ENCODE assay signal across 1 cellular context in genomic region chr1:154884868-154885706, GRCh38.
TF ChIP-seq lines count a peak whose summit lies in the region.

No MANE protein-coding gene starts in this region.

TF ChIP-seq in K562, 482 proteins besides CTCF, POLR2A, EP300 and RAD21 (continues in another document):
- TF ChIP-seq SRSF1 (IDR thresholded peaks at IDR 0.05; ENCODE audit: low read depth, low read length) (no peak), DEAF1 (CRISPR knock-in tag; IDR thresholded peaks at IDR 0.05) (no peak), IFI16 (CRISPR knock-in tag; IDR thresholded peaks at IDR 0.05) (no peak), HNRNPUL1 (IDR thresholded peaks at IDR 0.05; ENCODE audit: low read length) (no peak), TAL1 (IDR thresholded peaks at IDR 0.05) (0 out of 2 replicates have a peak, but pooled peaks have one; percentile 14), RCOR1 (IDR thresholded peaks at IDR 0.05; ENCODE audit: borderline replicate concordance in 1 of 2, low read depth in 2 of 2, low read length in 2 of 2) (no peak), NR2C2 (CRISPR knock-in tag; IDR thresholded peaks at IDR 0.05) (no peak), NR2C2 (tag; IDR thresholded peaks at IDR 0.05) (peak; percentile 44; the same call in 1 of the 2 replicates), PHTF2 (CRISPR knock-in tag; IDR thresholded peaks at IDR 0.05) (no peak), STAT6 (CRISPR knock-in tag; IDR thresholded peaks at IDR 0.05) (no peak), HMG20A (CRISPR knock-in tag; conservative IDR thresholded peaks at IDR 0.05) (no peak), CHD4 (IDR thresholded peaks at IDR 0.05; ENCODE audit: insufficient read depth, insufficient replicate concordance, low read depth, low read length, poor library complexity, severe bottlenecking) (no peak), EP400 (IDR thresholded peaks at IDR 0.05) (no peak), BRD4 (IDR thresholded peaks at IDR 0.05) (no peak)
- TF ChIP-seq, protein P1, sequence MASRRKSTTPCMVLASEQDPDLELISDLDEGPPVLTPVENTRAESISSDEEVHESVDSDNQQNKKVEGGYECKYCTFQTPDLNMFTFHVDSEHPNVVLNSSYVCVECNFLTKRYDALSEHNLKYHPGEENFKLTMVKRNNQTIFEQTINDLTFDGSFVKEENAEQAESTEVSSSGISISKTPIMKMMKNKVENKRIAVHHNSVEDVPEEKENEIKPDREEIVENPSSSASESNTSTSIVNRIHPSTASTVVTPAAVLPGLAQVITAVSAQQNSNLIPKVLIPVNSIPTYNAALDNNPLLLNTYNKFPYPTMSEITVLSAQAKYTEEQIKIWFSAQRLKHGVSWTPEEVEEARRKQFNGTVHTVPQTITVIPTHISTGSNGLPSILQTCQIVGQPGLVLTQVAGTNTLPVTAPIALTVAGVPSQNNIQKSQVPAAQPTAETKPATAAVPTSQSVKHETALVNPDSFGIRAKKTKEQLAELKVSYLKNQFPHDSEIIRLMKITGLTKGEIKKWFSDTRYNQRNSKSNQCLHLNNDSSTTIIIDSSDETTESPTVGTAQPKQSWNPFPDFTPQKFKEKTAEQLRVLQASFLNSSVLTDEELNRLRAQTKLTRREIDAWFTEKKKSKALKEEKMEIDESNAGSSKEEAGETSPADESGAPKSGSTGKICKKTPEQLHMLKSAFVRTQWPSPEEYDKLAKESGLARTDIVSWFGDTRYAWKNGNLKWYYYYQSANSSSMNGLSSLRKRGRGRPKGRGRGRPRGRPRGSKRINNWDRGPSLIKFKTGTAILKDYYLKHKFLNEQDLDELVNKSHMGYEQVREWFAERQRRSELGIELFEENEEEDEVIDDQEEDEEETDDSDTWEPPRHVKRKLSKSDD (conservative IDR thresholded peaks at IDR 0.05; ENCODE audit: low read length) = no peak
- TF ChIP-seq, protein P2, sequence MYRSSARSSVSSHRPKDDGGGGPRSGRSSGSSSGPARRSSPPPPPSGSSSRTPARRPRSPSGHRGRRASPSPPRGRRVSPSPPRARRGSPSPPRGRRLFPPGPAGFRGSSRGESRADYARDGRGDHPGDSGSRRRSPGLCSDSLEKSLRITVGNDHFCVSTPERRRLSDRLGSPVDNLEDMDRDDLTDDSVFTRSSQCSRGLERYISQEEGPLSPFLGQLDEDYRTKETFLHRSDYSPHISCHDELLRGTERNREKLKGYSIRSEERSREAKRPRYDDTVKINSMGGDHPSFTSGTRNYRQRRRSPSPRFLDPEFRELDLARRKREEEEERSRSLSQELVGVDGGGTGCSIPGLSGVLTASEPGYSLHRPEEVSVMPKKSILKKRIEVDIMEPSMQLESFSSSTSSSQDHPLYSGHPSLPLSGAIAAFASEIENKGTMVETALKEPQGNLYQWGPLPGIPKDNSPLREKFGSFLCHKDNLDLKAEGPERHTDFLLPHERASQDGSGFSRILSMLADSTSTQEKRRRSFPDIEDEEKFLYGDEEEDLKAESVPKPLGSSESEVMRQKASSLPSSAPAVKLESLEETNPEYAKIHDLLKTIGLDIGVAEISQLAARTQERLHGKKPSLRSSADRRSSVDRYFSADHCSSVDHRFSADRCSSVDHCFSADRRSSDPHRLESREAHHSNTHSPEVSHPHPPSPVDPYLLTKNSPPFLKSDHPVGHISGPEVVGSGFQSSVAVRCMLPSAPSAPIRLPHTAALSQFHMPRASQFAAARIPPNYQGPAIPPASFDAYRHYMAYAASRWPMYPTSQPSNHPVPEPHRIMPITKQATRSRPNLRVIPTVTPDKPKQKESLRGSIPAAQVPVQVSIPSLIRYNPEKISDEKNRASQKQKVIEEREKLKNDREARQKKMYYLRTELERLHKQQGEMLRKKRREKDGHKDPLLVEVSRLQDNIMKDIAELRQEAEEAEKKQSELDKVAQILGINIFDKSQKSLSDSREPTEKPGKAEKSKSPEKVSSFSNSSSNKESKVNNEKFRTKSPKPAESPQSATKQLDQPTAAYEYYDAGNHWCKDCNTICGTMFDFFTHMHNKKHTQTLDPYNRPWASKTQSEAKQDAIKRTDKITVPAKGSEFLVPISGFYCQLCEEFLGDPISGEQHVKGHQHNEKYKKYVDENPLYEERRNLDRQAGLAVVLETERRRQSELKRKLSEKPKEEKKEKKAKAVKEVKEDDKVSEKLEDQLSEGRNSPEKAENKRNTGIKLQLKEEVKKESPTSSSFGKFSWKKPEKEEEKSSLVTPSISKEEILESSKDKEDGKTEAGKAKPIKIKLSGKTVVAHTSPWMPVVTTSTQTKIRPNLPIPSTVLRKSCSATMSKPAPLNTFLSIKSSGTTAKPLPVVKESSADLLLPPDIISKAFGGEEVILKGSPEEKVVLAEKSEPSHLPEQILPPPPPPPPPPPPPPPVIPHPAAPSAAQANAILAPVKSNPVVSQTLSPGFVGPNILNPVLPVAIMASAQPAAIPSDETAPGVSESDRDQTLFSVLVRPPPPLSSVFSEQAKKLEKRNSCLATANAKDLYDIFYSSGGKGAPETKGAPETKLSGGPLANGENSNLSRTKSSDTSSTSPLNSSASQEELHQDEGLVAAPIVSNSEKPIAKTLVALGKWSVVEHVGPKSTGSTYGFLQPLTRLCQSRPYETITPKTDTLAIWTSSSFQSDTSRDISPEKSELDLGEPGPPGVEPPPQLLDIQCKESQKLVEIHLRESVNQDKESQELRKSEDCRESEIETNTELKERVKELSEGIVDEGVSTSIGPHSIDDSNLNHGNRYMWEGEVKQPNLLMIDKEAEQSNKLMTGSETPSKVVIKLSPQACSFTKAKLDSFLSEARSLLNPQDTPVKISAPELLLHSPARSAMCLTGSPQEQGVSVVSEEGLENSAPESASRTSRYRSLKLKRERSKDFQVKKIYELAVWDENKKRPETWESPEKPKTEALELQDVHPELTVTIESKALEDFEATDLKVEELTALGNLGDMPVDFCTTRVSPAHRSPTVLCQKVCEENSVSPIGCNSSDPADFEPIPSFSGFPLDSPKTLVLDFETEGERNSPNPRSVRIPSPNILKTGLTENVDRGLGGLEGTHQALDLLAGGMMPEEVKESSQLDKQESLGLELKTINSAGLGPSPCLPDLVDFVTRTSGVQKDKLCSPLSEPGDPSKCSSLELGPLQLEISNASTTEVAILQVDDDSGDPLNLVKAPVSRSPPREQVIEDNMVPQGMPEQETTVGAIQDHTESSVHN (IDR thresholded peaks at IDR 0.05; ENCODE audit: borderline replicate concordance in 1 of 2, low read depth in 1 of 2) = no peak
- TF ChIP-seq, protein P3, sequence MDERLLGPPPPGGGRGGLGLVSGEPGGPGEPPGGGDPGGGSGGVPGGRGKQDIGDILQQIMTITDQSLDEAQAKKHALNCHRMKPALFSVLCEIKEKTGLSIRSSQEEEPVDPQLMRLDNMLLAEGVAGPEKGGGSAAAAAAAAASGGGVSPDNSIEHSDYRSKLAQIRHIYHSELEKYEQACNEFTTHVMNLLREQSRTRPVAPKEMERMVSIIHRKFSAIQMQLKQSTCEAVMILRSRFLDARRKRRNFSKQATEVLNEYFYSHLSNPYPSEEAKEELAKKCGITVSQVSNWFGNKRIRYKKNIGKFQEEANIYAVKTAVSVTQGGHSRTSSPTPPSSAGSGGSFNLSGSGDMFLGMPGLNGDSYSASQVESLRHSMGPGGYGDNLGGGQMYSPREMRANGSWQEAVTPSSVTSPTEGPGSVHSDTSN (CRISPR knock-in tag; IDR thresholded peaks at IDR 0.05; ENCODE audit: low read depth) = no peak
- TF ChIP-seq, protein P3 (tag; conservative IDR thresholded peaks at IDR 0.05; ENCODE audit: low read depth) = peak; percentile 35
- TF ChIP-seq, protein P4, sequence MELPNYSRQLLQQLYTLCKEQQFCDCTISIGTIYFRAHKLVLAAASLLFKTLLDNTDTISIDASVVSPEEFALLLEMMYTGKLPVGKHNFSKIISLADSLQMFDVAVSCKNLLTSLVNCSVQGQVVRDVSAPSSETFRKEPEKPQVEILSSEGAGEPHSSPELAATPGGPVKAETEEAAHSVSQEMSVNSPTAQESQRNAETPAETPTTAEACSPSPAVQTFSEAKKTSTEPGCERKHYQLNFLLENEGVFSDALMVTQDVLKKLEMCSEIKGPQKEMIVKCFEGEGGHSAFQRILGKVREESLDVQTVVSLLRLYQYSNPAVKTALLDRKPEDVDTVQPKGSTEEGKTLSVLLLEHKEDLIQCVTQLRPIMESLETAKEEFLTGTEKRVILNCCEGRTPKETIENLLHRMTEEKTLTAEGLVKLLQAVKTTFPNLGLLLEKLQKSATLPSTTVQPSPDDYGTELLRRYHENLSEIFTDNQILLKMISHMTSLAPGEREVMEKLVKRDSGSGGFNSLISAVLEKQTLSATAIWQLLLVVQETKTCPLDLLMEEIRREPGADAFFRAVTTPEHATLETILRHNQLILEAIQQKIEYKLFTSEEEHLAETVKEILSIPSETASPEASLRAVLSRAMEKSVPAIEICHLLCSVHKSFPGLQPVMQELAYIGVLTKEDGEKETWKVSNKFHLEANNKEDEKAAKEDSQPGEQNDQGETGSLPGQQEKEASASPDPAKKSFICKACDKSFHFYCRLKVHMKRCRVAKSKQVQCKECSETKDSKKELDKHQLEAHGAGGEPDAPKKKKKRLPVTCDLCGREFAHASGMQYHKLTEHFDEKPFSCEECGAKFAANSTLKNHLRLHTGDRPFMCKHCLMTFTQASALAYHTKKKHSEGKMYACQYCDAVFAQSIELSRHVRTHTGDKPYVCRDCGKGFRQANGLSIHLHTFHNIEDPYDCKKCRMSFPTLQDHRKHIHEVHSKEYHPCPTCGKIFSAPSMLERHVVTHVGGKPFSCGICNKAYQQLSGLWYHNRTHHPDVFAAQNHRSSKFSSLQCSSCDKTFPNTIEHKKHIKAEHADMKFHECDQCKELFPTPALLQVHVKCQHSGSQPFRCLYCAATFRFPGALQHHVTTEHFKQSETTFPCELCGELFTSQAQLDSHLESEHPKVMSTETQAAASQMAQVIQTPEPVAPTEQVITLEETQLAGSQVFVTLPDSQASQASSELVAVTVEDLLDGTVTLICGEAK (IDR thresholded peaks at IDR 0.05) = no peak
- TF ChIP-seq, protein P4 (CRISPR knock-in tag; IDR thresholded peaks at IDR 0.05) = no peak
